ENCODE assay signal across 26 cellular contexts in the genomic region with DNA sequence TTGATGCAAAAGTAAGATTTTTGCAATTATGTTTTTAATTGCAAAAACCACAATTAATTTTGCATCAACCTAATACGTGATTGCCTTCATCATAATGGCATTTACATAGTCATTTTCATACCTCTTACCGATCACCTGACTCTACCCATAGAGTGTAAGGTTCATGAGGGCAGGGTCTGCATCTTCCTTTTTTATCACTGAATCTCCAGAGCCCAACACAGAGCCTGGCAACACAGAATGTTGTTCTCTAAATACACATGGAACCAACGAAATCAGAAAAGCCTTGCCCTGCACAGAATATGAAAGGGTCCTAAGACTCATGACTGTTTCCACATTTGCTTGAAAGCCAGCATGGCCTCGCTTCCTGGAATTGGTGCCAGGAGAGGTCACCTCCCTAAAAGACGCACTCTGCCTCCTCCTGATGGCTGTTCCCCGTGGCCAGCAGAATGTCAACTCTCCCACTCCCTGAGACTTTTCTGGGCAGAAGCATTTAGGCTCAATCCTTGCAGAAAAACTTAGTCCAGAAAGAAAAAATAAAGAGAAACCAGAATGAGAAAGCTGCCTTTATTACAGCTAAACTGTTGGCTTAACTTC.
"Had no signal": no experiment of that assay in that cellular context is flagged by ENCODE, and none has a peak within 500 bp of the region (broad histone marks: within the 10 kb centered on the region; RNA-seq: fewer than 3 reads in every experiment).

No MANE protein-coding gene starts in this region.

- H3K27ac ChIP-seq: brain microvascular endothelial cell, KMS-11, Peyer's patch, RWPE1, SJCRH30, WERI-Rb-1 had no signal

- H3K4me1 ChIP-seq: SJCRH30 had no signal

- H3K36me3 ChIP-seq: brain microvascular endothelial cell, Peyer's patch, SJCRH30, WERI-Rb-1 had no signal

- H3K9ac ChIP-seq: KMS-11, SK-N-SH had no signal

- H3K27me3 ChIP-seq: brain microvascular endothelial cell, Peyer's patch, SJCRH30 had no signal

- DNase-seq: activated CD4-positive, alpha-beta memory T cell treated with anti-CD3 and anti-CD28 coated beads, Interleukin-2, amount 10 ng/mL, durations not matched to agents 7 days and 5 days; activated CD4-positive, alpha-beta T cell treated with anti-CD3 and anti-CD28 coated beads for 36 hours; activated CD4-positive, alpha-beta T cell treated with anti-CD3 and anti-CD28 coated beads, Interleukin-2, amount 50 U/mL, for 1 hour; activated gamma-delta T cell; activated naive CD4-positive, alpha-beta T cell treated with anti-CD3 and anti-CD28 coated beads for 36 hours; activated T-cell treated with anti-CD3 and anti-CD28 coated beads for 4 hours; activated T-cell treated with anti-CD3 and anti-CD28 coated beads, Interleukin-2, amount 50 U/mL, for 48 hours; brain microvascular endothelial cell; MM.1S; NCI-H1105; NCI-H1436; NCI-H1694 treated with DMSO at 0.1 percent for 48 hours; NCI-H2029 treated with DMSO at 0.1 percent for 48 hours; NCI-H345; NCI-H510A; NCI-H82; OCI-M1; Peyer's patch; Right ventricle myocardium superior; SJCRH30; SK-N-SH; T-helper 1 cell; WERI-Rb-1 had no signal

- H3K9me3 ChIP-seq: Peyer's patch, SJCRH30, SK-N-SH had no signal

- H3K4me3 ChIP-seq: Peyer's patch, SJCRH30 had no signal

- H3K4me2 ChIP-seq: KMS-11, SK-N-SH had no signal

- ATAC-seq: activated CD4-positive, alpha-beta T cell treated with anti-CD3 and anti-CD28 coated beads for 36 hours; activated T-helper 17 cell treated with anti-CD3 and anti-CD28 coated beads, Interleukin-2, amount 50 U/mL, for 72 hours had no signal
